31 cellular contexts compared by ENCODE assay signal in genomic region chr12:72268386-72268785, GRCh38. TPM values are rescaled to one million over a fixed set of nuclear protein-coding genes. Genes with fewer than 3 reads are reported as not detected.
A peak's percentile ranks its signal among the peaks of the same experiment; 100 is the strongest.
DNase-seq lines count a peak whose midpoint lies in the region; ATAC-seq and TF ChIP-seq lines count a peak whose summit lies in the region.
"Had no signal": no experiment of that assay in that cellular context is flagged by ENCODE, and none has a peak within 500 bp of the region (broad histone marks: within the 10 kb centered on the region; RNA-seq: fewer than 3 reads in every experiment).

No MANE protein-coding gene starts in this region.

- DNase-seq in SK-N-SH (no peak), OCI-M1 (lab: John Stamatoyannopoulos, UW) (peak; percentile 56), iris pigment epithelial cell (ENCODE audit: low read depth) (peak; percentile 31), SJCRH30 (no peak), dedifferentiated amniotic fluid mesenchymal stem cell (ENCODE audit: extremely low spot score) (no peak), cerebellar nuclear complex (lab: John Stamatoyannopoulos, UW) (no peak), HUDEP-2 (lab: John Stamatoyannopoulos, UW; ENCODE audit: unreplicated experiment in 76 of 76) (no peak)
- DNase-seq: activated CD4-positive, alpha-beta T cell treated with anti-CD3 and anti-CD28 coated beads for 48 hours; activated gamma-delta T cell; activated naive CD8-positive, alpha-beta T cell treated with anti-CD3 and anti-CD28 coated beads, Interleukin-2, amount 10 ng/mL, durations not matched to agents 7 days and 5 days; activated T-cell treated with anti-CD3 and anti-CD28 coated beads, Interleukin-2, amount 50 U/mL, for 1 hour; COR-L47; dermis blood vessel endothelial cell; DMS79 treated with DMSO at 0.1 percent for 48 hours; esophagus squamous epithelium; H9; hippocampal formation; left lung; NCI-H2029 treated with DMSO at 0.1 percent for 48 hours; NCI-H446 treated with DMSO at 0.1 percent for 48 hours; Peyer's patch; SIG-M5; thyroid gland had no signal

- H3K9me2 ChIP-seq in SK-N-SH: no peaks in the 10 kb centered on the region

- 0 out of 2 replicates have a peak overlapping the region, but pooled peaks have one; percentile 26 for H2AFZ ChIP-seq in SK-N-SH (ENCODE audit: low read depth)

- TF ChIP-seq RAD21 in SK-N-SH (IDR thresholded peaks at IDR 0.05; ENCODE audit: low read length): no peak

- H3K9me3 ChIP-seq in SK-N-SH (no peaks in the 10 kb centered on the region), SJCRH30 (replicated peaks) (no peaks in the 10 kb centered on the region)
- H3K9me3 ChIP-seq: ascending aorta, esophagus squamous epithelium, gastroesophageal sphincter, left lung, Peyer's patch, thyroid gland had no signal

- 43% methylated on average over 2 of the region's 2 CpGs for WGBS in SK-N-SH (ENCODE audit: low lambda C conversion rate)

- no peak overlapping the region for H3K4me3 ChIP-seq in SK-N-SH (ENCODE audit: low read depth in 2 of 2, low read length in 1 of 2)
- H3K4me3 ChIP-seq in SJCRH30: no peak overlapping the region
- H3K4me3 ChIP-seq: ascending aorta, BLaER1, esophagus squamous epithelium, gastroesophageal sphincter, left lung, Peyer's patch, skin epidermis, thyroid gland had no signal

- H3K36me3 ChIP-seq in SK-N-SH (replicated peaks in 1 of 2; ENCODE audit: control insufficient read depth in 1 of 2, insufficient read depth in 2 of 2, low read length in 1 of 2): no peaks in the 10 kb centered on the region
- no peaks in the 10 kb centered on the region for H3K36me3 ChIP-seq in SJCRH30
- H3K36me3 ChIP-seq: ascending aorta, BLaER1, esophagus squamous epithelium, gastroesophageal sphincter, left lung, Peyer's patch, thyroid gland had no signal

- POLR2A ChIA-PET in SK-N-SH (lab: Yijun Ruan, JAX): no interaction called here

- no peaks in the 10 kb centered on the region for H3F3A ChIP-seq in SK-N-SH (replicated peaks; ENCODE audit: insufficient read depth)

- no peak overlapping the region for H3K4me2 ChIP-seq in SK-N-SH
- H3K4me2 ChIP-seq: BLaER1 had no signal

- CTCF ChIA-PET in SK-N-SH (lab: Yijun Ruan, JAX): interaction anchor here (1.0 to 1.7 kb wide), 2 partner anchors 27 to 251 kb away, joined by 3 read pairs; no protein-coding TSS in a partner anchor

- no peak for ATAC-seq in SK-N-SH treated with all-trans-retinoic acid at 6 μM for 48 hours
- ATAC-seq: gastroesophageal sphincter, left lung had no signal

- no peak for TF ChIP-seq EP300 in SK-N-SH (IDR thresholded peaks at IDR 0.05; ENCODE audit: borderline replicate concordance in 1 of 2, low read depth in 1 of 2, low read length in 1 of 2)

- H3K27me3 ChIP-seq in SK-N-SH (ENCODE audit: insufficient read depth) (no peaks in the 10 kb centered on the region), SJCRH30 (no peaks in the 10 kb centered on the region)
- H3K27me3 ChIP-seq: thyroid gland had no signal

- H4K20me1 ChIP-seq in SK-N-SH (ENCODE audit: insufficient read depth): no peaks in the 10 kb centered on the region
- H4K20me1 ChIP-seq: BLaER1 had no signal

- peaks cover 3 to 6% of the 10 kb centered on the region in 2 experiments; a peak in 1 of 4 replicates for H3K4me1 ChIP-seq in SK-N-SH (ENCODE audit: control insufficient read depth in 1 of 2, insufficient read depth in 2 of 2, low read depth in 1 of 2, low read length in 1 of 2)
- no peaks in the 10 kb centered on the region for H3K4me1 ChIP-seq in SJCRH30
- H3K4me1 ChIP-seq: BLaER1 had no signal

- no peak overlapping the region for H3K9ac ChIP-seq in SK-N-SH
- H3K9ac ChIP-seq: BLaER1 had no signal

- H3K27ac ChIP-seq in SK-N-SH (ENCODE audit: low read depth in 2 of 2, low read length in 1 of 2): no peak overlapping the region
- H3K27ac ChIP-seq in SJCRH30: no peak overlapping the region
- H3K27ac ChIP-seq: ascending aorta, BLaER1, esophagus squamous epithelium, gastroesophageal sphincter, left lung, Peyer's patch, skin epidermis, thyroid gland had no signal

- H3K79me2 ChIP-seq in SK-N-SH (ENCODE audit: insufficient read depth): no peaks in the 10 kb centered on the region

- no peak for TF ChIP-seq CTCF in SK-N-SH (IDR thresholded peaks at IDR 0.05)

TF ChIP-seq in SK-N-SH, 30 proteins besides CTCF, POLR2A, EP300 and RAD21 (continues in another document):
- TF ChIP-seq FOXM1 (IDR thresholded peaks at IDR 0.05; ENCODE audit: low read depth) (no peak), FOXJ3 (CRISPR knock-in tag; IDR thresholded peaks at IDR 0.05) (no peak), RCOR1 (IDR thresholded peaks at IDR 0.05; ENCODE audit: low read length) (no peak), TAF1 (IDR thresholded peaks at IDR 0.05; ENCODE audit: borderline replicate concordance, low read depth, low read length) (no peak), RFX5 (IDR thresholded peaks at IDR 0.05; ENCODE audit: low read length) (no peak), TCF12 (IDR thresholded peaks at IDR 0.05) (no peak), REST (IDR thresholded peaks at IDR 0.05; ENCODE audit: low read depth, low read length) (no peak), SIN3A (IDR thresholded peaks at IDR 0.05; ENCODE audit: borderline replicate concordance, low read depth, low read length) (no peak), TEAD4 (IDR thresholded peaks at IDR 0.05; ENCODE audit: borderline replicate concordance, insufficient read depth) (no peak)

TF ChIP-seq in SK-N-SH treated with all-trans-retinoic acid at 6 μM for 48 hours, 23 proteins besides CTCF, POLR2A, EP300 and RAD21:
- TF ChIP-seq PPARA (CRISPR knock-in tag; IDR thresholded peaks at IDR 0.05; ENCODE audit: borderline replicate concordance) (no peak), POU6F1 (CRISPR knock-in tag; IDR thresholded peaks at IDR 0.05; ENCODE audit: borderline replicate concordance, low read depth) (no peak), ZNF565 (CRISPR knock-in tag; conservative IDR thresholded peaks at IDR 0.05; ENCODE audit: low read depth) (no peak), SNAI2 (CRISPR knock-in tag; IDR thresholded peaks at IDR 0.05) (no peak), CSDC2 (CRISPR knock-in tag; IDR thresholded peaks at IDR 0.05) (no peak), GLIS3 (CRISPR knock-in tag; IDR thresholded peaks at IDR 0.05) (no peak), BACH2 (CRISPR knock-in tag; IDR thresholded peaks at IDR 0.05; ENCODE audit: borderline replicate concordance) (no peak), ZNF8 (CRISPR knock-in tag; IDR thresholded peaks at IDR 0.05) (no peak), RARB (CRISPR knock-in tag; IDR thresholded peaks at IDR 0.05) (no peak), ISL1 (CRISPR knock-in tag; IDR thresholded peaks at IDR 0.05) (no peak), CREB5 (CRISPR knock-in tag; IDR thresholded peaks at IDR 0.05; ENCODE audit: low read depth) (no peak), TOX (CRISPR knock-in tag; IDR thresholded peaks at IDR 0.05; ENCODE audit: borderline replicate concordance) (no peak), ZNF70 (CRISPR knock-in tag; IDR thresholded peaks at IDR 0.05) (no peak)
- TF ChIP-seq, protein P1, sequence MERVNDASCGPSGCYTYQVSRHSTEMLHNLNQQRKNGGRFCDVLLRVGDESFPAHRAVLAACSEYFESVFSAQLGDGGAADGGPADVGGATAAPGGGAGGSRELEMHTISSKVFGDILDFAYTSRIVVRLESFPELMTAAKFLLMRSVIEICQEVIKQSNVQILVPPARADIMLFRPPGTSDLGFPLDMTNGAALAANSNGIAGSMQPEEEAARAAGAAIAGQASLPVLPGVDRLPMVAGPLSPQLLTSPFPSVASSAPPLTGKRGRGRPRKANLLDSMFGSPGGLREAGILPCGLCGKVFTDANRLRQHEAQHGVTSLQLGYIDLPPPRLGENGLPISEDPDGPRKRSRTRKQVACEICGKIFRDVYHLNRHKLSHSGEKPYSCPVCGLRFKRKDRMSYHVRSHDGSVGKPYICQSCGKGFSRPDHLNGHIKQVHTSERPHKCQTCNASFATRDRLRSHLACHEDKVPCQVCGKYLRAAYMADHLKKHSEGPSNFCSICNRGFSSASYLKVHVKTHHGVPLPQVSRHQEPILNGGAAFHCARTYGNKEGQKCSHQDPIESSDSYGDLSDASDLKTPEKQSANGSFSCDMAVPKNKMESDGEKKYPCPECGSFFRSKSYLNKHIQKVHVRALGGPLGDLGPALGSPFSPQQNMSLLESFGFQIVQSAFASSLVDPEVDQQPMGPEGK (CRISPR knock-in tag; IDR thresholded peaks at IDR 0.05; ENCODE audit: borderline replicate concordance): no peak

RNA-seq across cellular contexts. Expression of gene TRHDE, which starts 3.8 kb away (rescaled TPM):
- polyA plus RNA-seq in SK-N-SH (2012; rRNA removed): 0.46 and 1.1 TPM in 2 replicates
- 1.1 TPM in 2 replicates for polyA plus RNA-seq in SK-N-SH (2012; cell fraction: cytosol; rRNA removed)
- polyA plus RNA-seq in SK-N-SH (2012; cell fraction: nucleus; rRNA removed): 0.65 and 0.79 TPM in 2 replicates
- total RNA-seq in SJCRH30 (2014; rRNA removed; shearing (Covaris generic)): 0.08 and 0.26 TPM in 2 replicates
- total RNA-seq: activated CD8-positive, alpha-beta memory T cell treated with anti-CD3 and anti-CD28 coated beads for 36 hours; activated naive CD8-positive, alpha-beta T cell treated with anti-CD3 and anti-CD28 coated beads, Interleukin-2, amount 10 ng/mL, durations not matched to agents 7 days and 5 days; pulmonary artery endothelial cell; T-helper 2 cell treated with Interferon-gamma antibody and Interleukin-4, amounts not matched to agents 100 ng/mL and 5 ng/mL, for 36 hours had no signal

Comparison
In these comparisons a context has a peak if more than half of its experiments do, and no peak if none do; other contexts are left out.
1. DNase-seq: peak in OCI-M1 (single experiment) and iris pigment epithelial cell (single experiment); none in SK-N-SH (single experiment), SJCRH30 (0 of 2), dedifferentiated amniotic fluid mesenchymal stem cell (single experiment), cerebellar nuclear complex (0 of 2) and HUDEP-2 (0 of 76).